ENCODE assay signal across 33 cellular contexts in genomic region chr10:12874501-12874900, GRCh38.
"Had no signal": no experiment of that assay in that cellular context is flagged by ENCODE, and none has a peak within 500 bp of the region (broad histone marks: within the 10 kb centered on the region; RNA-seq: fewer than 3 reads in every experiment).

No MANE protein-coding gene starts in this region.

- H3K9me3 Mint-ChIP-seq: activated B cell treated with CpG ODN at 0.5 μM for 24 hours; activated CD4-positive, alpha-beta memory T cell treated with anti-CD3 and anti-CD28 coated beads for 36 hours; activated CD4-positive, alpha-beta T cell treated with anti-CD3 and anti-CD28 coated beads, Interleukin-2, amount 10 ng/mL, durations not matched to agents 24 days and 14 days; activated naive CD4-positive, alpha-beta T cell treated with anti-CD3 and anti-CD28 coated beads for 36 hours; activated naive CD4-positive, alpha-beta T cell treated with anti-CD3 and anti-CD28 coated beads, Interleukin-2, amount 50 U/mL, for 72 hours; activated naive CD8-positive, alpha-beta T cell treated with anti-CD3 and anti-CD28 coated beads for 36 hours; activated T-cell treated with anti-CD3 and anti-CD28 coated beads, Interleukin-2, amount 50 U/mL, for 4 hours; activated T-cell treated with anti-CD3 and anti-CD28 coated beads, Interleukin-2, amount 50 U/mL, for 72 hours; activated T-helper 1 cell treated with anti-CD3 and anti-CD28 coated beads, Interleukin-12 subunit alpha, Interleukin-12 subunit beta, Interleukin-2, Interleukin-4 antibody, amounts not matched to agents 30 ng/mL and 10 ng/mL and 1 ng/mL, durations not matched to agents 14 hours and 24 hours and 36 hours; activated T-helper 17 cell treated with anti-CD3 and anti-CD28 coated beads, Interleukin-2, amount 50 U/mL, for 72 hours; T-helper 1 cell treated with Interleukin-12 subunit alpha and Interleukin-12 subunit beta and Interleukin-4 antibody, amounts not matched to agents 30 μg/mL and 1 μg/mL, for 36 hours; T-helper 2 cell treated with Interferon-gamma antibody and Interleukin-4, amounts not matched to agents 5 μg/mL and 100 μg/mL, for 36 hours had no signal

- H3K27ac ChIP-seq: adrenal gland, body of pancreas, brain microvascular endothelial cell had no signal

- H3K4me1 Mint-ChIP-seq: activated B cell treated with CpG ODN at 0.5 μM for 24 hours; activated CD4-positive, alpha-beta T cell treated with anti-CD3 and anti-CD28 coated beads, Interleukin-2, amount 10 ng/mL, durations not matched to agents 24 days and 14 days; activated naive CD8-positive, alpha-beta T cell treated with anti-CD3 and anti-CD28 coated beads for 36 hours; activated T-helper 17 cell treated with anti-CD3 and anti-CD28 coated beads, Interleukin-2, amount 50 U/mL, for 72 hours had no signal

- ATAC-seq: activated CD8-positive, alpha-beta T cell treated with anti-CD3 and anti-CD28 coated beads for 36 hours; activated naive CD4-positive, alpha-beta T cell treated with anti-CD3 and anti-CD28 coated beads, Interleukin-2, amount 50 U/mL, for 72 hours; activated T-cell treated with anti-CD3 and anti-CD28 coated beads, Interleukin-2, amount 50 U/mL, for 4 hours; activated T-cell treated with anti-CD3 and anti-CD28 coated beads, Interleukin-2, amount 50 U/mL, for 72 hours; activated T-helper 17 cell treated with anti-CD3 and anti-CD28 coated beads, Interleukin-2, amount 50 U/mL, for 72 hours had no signal

- DNase-seq: activated B cell treated with CpG ODN at 0.5 μM for 24 hours; activated CD4-positive, alpha-beta memory T cell treated with anti-CD3 and anti-CD28 coated beads for 36 hours; activated CD4-positive, alpha-beta T cell treated with anti-CD3 and anti-CD28 coated beads for 4 hours; activated CD4-positive, alpha-beta T cell treated with anti-CD3 and anti-CD28 coated beads, Interleukin-2, amount 10 ng/mL, durations not matched to agents 24 days and 14 days; activated CD4-positive, alpha-beta T cell treated with anti-CD3 and anti-CD28 coated beads, Interleukin-2, amount 50 U/mL, for 1 hour; activated CD4-positive, alpha-beta T cell treated with anti-CD3 and anti-CD28 coated beads, Interleukin-2, amount 50 U/mL, for 4 hours; activated CD4-positive, CD25-positive, alpha-beta regulatory T cell treated with anti-CD3 and anti-CD28 coated beads, Interleukin-2, amount 50 U/mL, for 72 hours; activated CD8-positive, alpha-beta memory T cell treated with anti-CD3 and anti-CD28 coated beads, Interleukin-2, amount 50 U/mL, for 4 hours; activated CD8-positive, alpha-beta T cell treated with anti-CD3 and anti-CD28 coated beads for 36 hours; activated effector memory CD4-positive, alpha-beta T cell treated with anti-CD3 and anti-CD28 coated beads, Interleukin-2, amount 50 U/mL, for 16 hours; activated gamma-delta T cell treated with Interleukin-2 at 50 U/mL for 16 hours; activated naive CD4-positive, alpha-beta T cell; activated naive CD4-positive, alpha-beta T cell treated with anti-CD3 and anti-CD28 coated beads for 36 hours; activated naive CD4-positive, alpha-beta T cell treated with anti-CD3 and anti-CD28 coated beads, Interleukin-2, amount 50 U/mL, for 16 hours; activated naive CD8-positive, alpha-beta T cell treated with anti-CD3 and anti-CD28 coated beads for 36 hours; activated T-cell treated with anti-CD3 and anti-CD28 coated beads for 4 hours; activated T-cell treated with anti-CD3 and anti-CD28 coated beads, Interleukin-2, amount 50 U/mL, for 1 hour; activated T-cell treated with anti-CD3 and anti-CD28 coated beads, Interleukin-2, amount 50 U/mL, for 4 hours; activated T-cell treated with anti-CD3 and anti-CD28 coated beads, Interleukin-2, amount 50 U/mL, for 72 hours; amniotic stem cell; brain microvascular endothelial cell; central memory CD4-positive, alpha-beta T cell; cerebellar nuclear complex; T-helper 2 cell; T-helper 9 cell had no signal

- H3K36me3 Mint-ChIP-seq: activated CD4-positive, alpha-beta memory T cell treated with anti-CD3 and anti-CD28 coated beads for 36 hours; activated naive CD4-positive, alpha-beta T cell treated with anti-CD3 and anti-CD28 coated beads, Interleukin-2, amount 50 U/mL, for 72 hours had no signal

- H3K27ac Mint-ChIP-seq: activated B cell treated with CpG ODN at 0.5 μM for 24 hours; activated CD4-positive, alpha-beta memory T cell treated with anti-CD3 and anti-CD28 coated beads for 36 hours; activated CD4-positive, alpha-beta T cell treated with anti-CD3 and anti-CD28 coated beads, Interleukin-2, amount 10 ng/mL, durations not matched to agents 24 days and 14 days; activated CD8-positive, alpha-beta T cell treated with anti-CD3 and anti-CD28 coated beads for 36 hours; activated naive CD4-positive, alpha-beta T cell treated with anti-CD3 and anti-CD28 coated beads for 36 hours; activated naive CD4-positive, alpha-beta T cell treated with anti-CD3 and anti-CD28 coated beads, Interleukin-2, amount 50 U/mL, for 72 hours; activated naive CD8-positive, alpha-beta T cell treated with anti-CD3 and anti-CD28 coated beads for 36 hours; activated T-cell treated with anti-CD3 and anti-CD28 coated beads, Interleukin-2, amount 50 U/mL, for 72 hours; activated T-helper 1 cell treated with anti-CD3 and anti-CD28 coated beads, Interleukin-12 subunit alpha, Interleukin-12 subunit beta, Interleukin-2, Interleukin-4 antibody, amounts not matched to agents 30 ng/mL and 10 ng/mL and 1 ng/mL, durations not matched to agents 14 hours and 24 hours and 36 hours; activated T-helper 17 cell treated with anti-CD3 and anti-CD28 coated beads, Interleukin-2, amount 50 U/mL, for 72 hours; T-helper 1 cell treated with Interleukin-12 subunit alpha and Interleukin-12 subunit beta and Interleukin-4 antibody, amounts not matched to agents 30 μg/mL and 1 μg/mL, for 36 hours; T-helper 2 cell treated with Interferon-gamma antibody and Interleukin-4, amounts not matched to agents 5 μg/mL and 100 μg/mL, for 36 hours had no signal

- H3K9me3 ChIP-seq: adrenal gland, body of pancreas, breast epithelium had no signal

- H3K4me3 ChIP-seq: adrenal gland, body of pancreas, breast epithelium had no signal

- H3K36me3 ChIP-seq: adrenal gland, brain microvascular endothelial cell, breast epithelium had no signal

- H3K27me3 ChIP-seq: adrenal gland, body of pancreas, brain microvascular endothelial cell, breast epithelium had no signal

- H3K4me3 Mint-ChIP-seq: activated B cell treated with CpG ODN at 0.5 μM for 24 hours; activated CD4-positive, alpha-beta memory T cell treated with anti-CD3 and anti-CD28 coated beads for 36 hours; activated CD4-positive, alpha-beta T cell treated with anti-CD3 and anti-CD28 coated beads, Interleukin-2, amount 10 ng/mL, durations not matched to agents 24 days and 14 days; activated CD8-positive, alpha-beta T cell treated with anti-CD3 and anti-CD28 coated beads for 36 hours; activated naive CD4-positive, alpha-beta T cell treated with anti-CD3 and anti-CD28 coated beads for 36 hours; activated naive CD8-positive, alpha-beta T cell treated with anti-CD3 and anti-CD28 coated beads for 36 hours; activated T-cell treated with anti-CD3 and anti-CD28 coated beads, Interleukin-2, amount 50 U/mL, for 4 hours; activated T-cell treated with anti-CD3 and anti-CD28 coated beads, Interleukin-2, amount 50 U/mL, for 72 hours; activated T-helper 1 cell treated with anti-CD3 and anti-CD28 coated beads, Interleukin-12 subunit alpha, Interleukin-12 subunit beta, Interleukin-2, Interleukin-4 antibody, amounts not matched to agents 30 ng/mL and 10 ng/mL and 1 ng/mL, durations not matched to agents 14 hours and 24 hours and 36 hours; activated T-helper 17 cell treated with anti-CD3 and anti-CD28 coated beads, Interleukin-2, amount 50 U/mL, for 72 hours; T-helper 1 cell treated with Interleukin-12 subunit alpha and Interleukin-12 subunit beta and Interleukin-4 antibody, amounts not matched to agents 30 μg/mL and 1 μg/mL, for 36 hours; T-helper 2 cell treated with Interferon-gamma antibody and Interleukin-4, amounts not matched to agents 5 μg/mL and 100 μg/mL, for 36 hours had no signal
